Comparison of ENCODE assay signal across 22 cellular contexts in genomic region chr12:64172143-64172970, GRCh38. TPM values are rescaled to one million over a fixed set of nuclear protein-coding genes. Genes with fewer than 3 reads are reported as not detected.
DNase-seq lines count a peak whose midpoint lies in the region; ATAC-seq and TF ChIP-seq lines count a peak whose summit lies in the region.
"Had no signal": no experiment of that assay in that cellular context is flagged by ENCODE, and none has a peak within 500 bp of the region (broad histone marks: within the 10 kb centered on the region; RNA-seq: fewer than 3 reads in every experiment).

No MANE protein-coding gene starts in this region.

- H3K79me1 ChIP-seq in trophoblast cell (ENCODE audit: low read length): no peaks in the 10 kb centered on the region

- no peak overlapping the region for H3K18ac ChIP-seq in trophoblast cell (ENCODE audit: low read length)

- no peak for DNase-seq in stimulated activated naive CD8-positive, alpha-beta T cell treated with anti-CD3 and anti-CD28 coated beads, Interleukin-15, amount 100 ng/mL, for 72 hours
- DNase-seq in stimulated activated naive CD8-positive, alpha-beta T cell treated with anti-CD3 and anti-CD28 coated beads, Interleukin-15, Interleukin-2, amounts not matched to agents 100 U/mL and 50 U/mL, for 24 hours: no peak
- DNase-seq in RWPE2 (ENCODE audit: low spot score): no peak
- no peak for DNase-seq in fibroblast of lung (ENCODE audit: low read depth in 2 of 2)
- no peak for DNase-seq in dedifferentiated amniotic fluid mesenchymal stem cell (ENCODE audit: extremely low spot score)
- DNase-seq in trophoblast cell: no peak
- DNase-seq in anterior cingulate cortex (lab: John Stamatoyannopoulos, UW): no peak
- DNase-seq in posterior vena cava (ENCODE audit: low spot score): no peak
- DNase-seq: activated CD8-positive, alpha-beta memory T cell treated with anti-CD3 and anti-CD28 coated beads, Interleukin-2, amount 10 ng/mL, durations not matched to agents 7 days and 5 days; CD4-positive, alpha-beta memory T cell; DMS79; dorsolateral prefrontal cortex; NCI-H1092; NCI-H2081; NCI-H524; SHP77; spleen; substantia nigra; uterus had no signal

- H3K4me2 ChIP-seq in fibroblast of lung (ENCODE audit: extremely low read depth, insufficient read depth, low read length) (no peak overlapping the region), trophoblast cell (ENCODE audit: low read length) (no peak overlapping the region)

- peak overlapping the region; percentile 71 for H3K27ac ChIP-seq in RWPE2 (ENCODE audit: poor library complexity, severe bottlenecking)
- H3K27ac ChIP-seq in fibroblast of lung (ENCODE audit: insufficient read depth, low read length): peak overlapping the region; percentile 48
- no peak overlapping the region for H3K27ac ChIP-seq in trophoblast cell (ENCODE audit: low read depth, low read length)
- H3K27ac ChIP-seq: dorsolateral prefrontal cortex, spleen, uterus had no signal

- H4K91ac ChIP-seq in trophoblast cell (ENCODE audit: low read depth, low read length): no peak overlapping the region

- no peak for TF ChIP-seq CTCF in RWPE2 (IDR thresholded peaks at IDR 0.05; ENCODE audit: poor library complexity, severe bottlenecking)
- no peak for TF ChIP-seq CTCF in fibroblast of lung (conservative IDR thresholded peaks at IDR 0.05 in 1 of 2, IDR thresholded peaks at IDR 0.05 in 1 of 2; ENCODE audit: low read depth in 1 of 2, low read length in 2 of 2)

- H3K4ac ChIP-seq in trophoblast cell (ENCODE audit: low read depth, low read length): no peak overlapping the region

- H3K23ac ChIP-seq in trophoblast cell (ENCODE audit: low read length): no peak overlapping the region

- H4K8ac ChIP-seq in trophoblast cell (ENCODE audit: low read depth, low read length): no peak overlapping the region

- no peaks in the 10 kb centered on the region for H4K20me1 ChIP-seq in fibroblast of lung (ENCODE audit: control insufficient read depth, extremely low read depth, insufficient read depth, low read length)

- H4K12ac ChIP-seq in trophoblast cell (ENCODE audit: low read depth, low read length): no peak overlapping the region

- no peaks in the 10 kb centered on the region for H3K9me3 Mint-ChIP-seq in stimulated activated naive CD8-positive, alpha-beta T cell treated with anti-CD3 and anti-CD28 coated beads, Interleukin-15, amount 100 ng/mL, for 72 hours
- H3K9me3 Mint-ChIP-seq: CD4-positive, alpha-beta memory T cell had no signal

- 94% methylated on average over 1 of the region's 1 CpG for WGBS in trophoblast cell (ENCODE audit: extremely low coverage, insufficient coverage, insufficient read length)

- no peak overlapping the region for H2BK12ac ChIP-seq in trophoblast cell (ENCODE audit: low read length)

- intact Hi-C loops in posterior vena cava (cut with DNase I): no loop called here

- H3K27me3 ChIP-seq in RWPE2 (ENCODE audit: insufficient read depth, poor library complexity, severe bottlenecking): no peaks in the 10 kb centered on the region
- H3K27me3 ChIP-seq in fibroblast of lung (ENCODE audit: control insufficient read depth, insufficient read depth, low read length): no peaks in the 10 kb centered on the region
- H3K27me3 ChIP-seq in trophoblast cell (ENCODE audit: insufficient read depth, low read length): no peaks in the 10 kb centered on the region
- H3K27me3 ChIP-seq: dorsolateral prefrontal cortex, spleen, uterus had no signal

- no peaks in the 10 kb centered on the region for H3K27me3 Mint-ChIP-seq in stimulated activated naive CD8-positive, alpha-beta T cell treated with anti-CD3 and anti-CD28 coated beads, Interleukin-15, amount 100 ng/mL, for 72 hours
- H3K27me3 Mint-ChIP-seq: activated CD8-positive, alpha-beta memory T cell treated with anti-CD3 and anti-CD28 coated beads, Interleukin-2, amount 10 ng/mL, durations not matched to agents 7 days and 5 days; CD4-positive, alpha-beta memory T cell had no signal

- H3K14ac ChIP-seq in trophoblast cell (ENCODE audit: low read length): no peak overlapping the region

- H3K36me3 ChIP-seq in RWPE2 (ENCODE audit: low read depth) (no peaks in the 10 kb centered on the region), fibroblast of lung (ENCODE audit: control insufficient read depth, insufficient read depth, low read length) (no peaks in the 10 kb centered on the region), trophoblast cell (ENCODE audit: control insufficient read depth in 1 of 2, insufficient read depth in 2 of 2, low read length in 2 of 2) (no peaks in the 10 kb centered on the region)
- H3K36me3 ChIP-seq: spleen, uterus had no signal

- H3K4me3 ChIP-seq in RWPE2 (ENCODE audit: severe bottlenecking): no peak overlapping the region
- H3K4me3 ChIP-seq in fibroblast of lung (replicated peaks in 1 of 4; ENCODE audit: control extremely low read depth in 1 of 4, insufficient read depth in 1 of 4, low read depth in 3 of 4, low read length in 4 of 4): no peak overlapping the region
- H3K4me3 ChIP-seq in trophoblast cell (ENCODE audit: low read depth, low read length): no peak overlapping the region
- H3K4me3 ChIP-seq: dorsolateral prefrontal cortex, spleen, uterus had no signal

- no peak overlapping the region for H2BK5ac ChIP-seq in trophoblast cell (ENCODE audit: low read depth, low read length, poor library complexity)

- H2AK5ac ChIP-seq in trophoblast cell (ENCODE audit: low read length): no peak overlapping the region

- H3K79me2 ChIP-seq in fibroblast of lung (ENCODE audit: control insufficient read depth, insufficient read depth, low read length): no peaks in the 10 kb centered on the region
- H3K79me2 ChIP-seq in trophoblast cell (ENCODE audit: control insufficient read depth, insufficient read depth, low read length, poor library complexity): no peaks in the 10 kb centered on the region

- no peak overlapping the region for H3K27ac Mint-ChIP-seq in stimulated activated naive CD8-positive, alpha-beta T cell treated with anti-CD3 and anti-CD28 coated beads, Interleukin-15, amount 100 ng/mL, for 72 hours
- H3K27ac Mint-ChIP-seq: activated CD8-positive, alpha-beta memory T cell treated with anti-CD3 and anti-CD28 coated beads, Interleukin-2, amount 10 ng/mL, durations not matched to agents 7 days and 5 days had no signal

- H3K4me1 ChIP-seq in RWPE2 (ENCODE audit: insufficient read depth, poor library complexity, severe bottlenecking) (peaks cover 24% of the 10 kb centered on the region), fibroblast of lung (ENCODE audit: control insufficient read depth, extremely low read depth, insufficient read depth, low read length) (peaks cover 12% of the 10 kb centered on the region), trophoblast cell (ENCODE audit: control insufficient read depth in 1 of 2, insufficient read depth in 2 of 2, low read length in 2 of 2) (peaks cover 0 to 2% of the 10 kb centered on the region in 2 experiments)
- H3K4me1 ChIP-seq: uterus had no signal

- H3K9me3 ChIP-seq in RWPE2 (ENCODE audit: severe bottlenecking): no peaks in the 10 kb centered on the region
- no peaks in the 10 kb centered on the region for H3K9me3 ChIP-seq in fibroblast of lung (ENCODE audit: control insufficient read depth, insufficient read depth, low read depth, low read length)
- no peaks in the 10 kb centered on the region for H3K9me3 ChIP-seq in trophoblast cell (ENCODE audit: insufficient read depth, low read depth, low read length)
- H3K9me3 ChIP-seq: spleen, uterus had no signal

- no peak overlapping the region for H3K9ac ChIP-seq in fibroblast of lung (ENCODE audit: insufficient read depth, low read length)
- H3K9ac ChIP-seq in trophoblast cell (ENCODE audit: low read length): no peak overlapping the region

- no peak overlapping the region for H2BK120ac ChIP-seq in trophoblast cell (ENCODE audit: insufficient read depth, low read length, poor library complexity)

- H3K4me1 Mint-ChIP-seq in stimulated activated naive CD8-positive, alpha-beta T cell treated with anti-CD3 and anti-CD28 coated beads, Interleukin-15, amount 100 ng/mL, for 72 hours: no peaks in the 10 kb centered on the region
- H3K4me1 Mint-ChIP-seq: CD4-positive, alpha-beta memory T cell had no signal

- H2AFZ ChIP-seq in fibroblast of lung (ENCODE audit: low read length) (no peak overlapping the region), trophoblast cell (ENCODE audit: insufficient read depth, low read length, poor library complexity) (no peak overlapping the region)

- ATAC-seq in stimulated activated naive CD8-positive, alpha-beta T cell treated with anti-CD3 and anti-CD28 coated beads, Interleukin-15, amount 100 ng/mL, for 72 hours: peak; percentile 63
- no peak for ATAC-seq in stimulated activated naive CD8-positive, alpha-beta T cell treated with anti-CD3 and anti-CD28 coated beads, Interleukin-15, Interleukin-2, amounts not matched to agents 100 U/mL and 50 U/mL, for 24 hours
- ATAC-seq in RWPE2 (ENCODE audit: low read depth): no peak
- ATAC-seq: activated CD4-positive, CD25-positive, alpha-beta regulatory T cell treated with anti-CD3 and anti-CD28 coated beads, Interleukin-2, amount 50 U/mL, for 24 hours; activated CD8-positive, alpha-beta memory T cell treated with anti-CD3 and anti-CD28 coated beads, Interleukin-2, amount 10 ng/mL, durations not matched to agents 7 days and 5 days; left lobe of liver had no signal

- H3K4me3 Mint-ChIP-seq in stimulated activated naive CD8-positive, alpha-beta T cell treated with anti-CD3 and anti-CD28 coated beads, Interleukin-15, amount 100 ng/mL, for 72 hours: no peak overlapping the region
- H3K4me3 Mint-ChIP-seq: activated CD8-positive, alpha-beta memory T cell treated with anti-CD3 and anti-CD28 coated beads, Interleukin-2, amount 10 ng/mL, durations not matched to agents 7 days and 5 days; CD4-positive, alpha-beta memory T cell; neural crest cell had no signal

RNA-seq across cellular contexts. Expression of gene KICS2, which starts 49.7 kb away (rescaled TPM):
- 8.5 and 9.7 TPM in 2 replicates for total RNA-seq in fibroblast of lung
- 3.2 and 4.2 TPM in 2 replicates for polyA plus RNA-seq in fibroblast of lung
- 2.2 and 3.0 TPM in 2 replicates for polyA plus RNA-seq in fibroblast of lung (2012)
- polyA minus RNA-seq in fibroblast of lung (ENCODE audit: low replicate concordance): 3.9 and 5.2 TPM in 2 replicates
- polyA plus RNA-seq in trophoblast cell (2013): 1.6 and 1.8 TPM in 2 replicates
- 1 to 10 TPM; 5.5 to 6.0 TPM for total RNA-seq in posterior vena cava
